ENCODE assay signal across 15 cellular contexts in genomic region chr11:46729110-46730027, GRCh38. TPM values are rescaled to one million over a fixed set of nuclear protein-coding genes. Genes with fewer than 3 reads are reported as not detected.
"Had no signal": no experiment of that assay in that cellular context is flagged by ENCODE, and none has a peak within 500 bp of the region (broad histone marks: within the 10 kb centered on the region; RNA-seq: fewer than 3 reads in every experiment).

No MANE protein-coding gene starts in this region.

- H3K4me1 Mint-ChIP-seq: activated B cell treated with CpG ODN at 0.5 μM for 24 hours; activated CD4-positive, alpha-beta T cell treated with anti-CD3 and anti-CD28 coated beads, Interleukin-2, amount 10 ng/mL, durations not matched to agents 24 days and 14 days; activated naive CD8-positive, alpha-beta T cell treated with anti-CD3 and anti-CD28 coated beads for 36 hours; naive B cell; stimulated activated effector memory CD8-positive, alpha-beta T cell treated with anti-CD3 and anti-CD28 coated beads, Interleukin-12 subunit alpha, Interleukin-12 subunit beta, amount 100 ng/mL, for 72 hours had no signal

- H3K4me3 Mint-ChIP-seq: activated B cell treated with CpG ODN at 0.5 μM for 24 hours; activated CD4-positive, alpha-beta T cell treated with anti-CD3 and anti-CD28 coated beads, Interleukin-2, amount 10 ng/mL, durations not matched to agents 24 days and 14 days; activated naive CD8-positive, alpha-beta T cell treated with anti-CD3 and anti-CD28 coated beads for 36 hours; stimulated activated effector memory CD8-positive, alpha-beta T cell treated with anti-CD3 and anti-CD28 coated beads, Interleukin-12 subunit alpha, Interleukin-12 subunit beta, amount 100 ng/mL, for 72 hours had no signal

- H3K27ac Mint-ChIP-seq: activated B cell treated with CpG ODN at 0.5 μM for 24 hours; activated CD4-positive, alpha-beta T cell treated with anti-CD3 and anti-CD28 coated beads, Interleukin-2, amount 10 ng/mL, durations not matched to agents 24 days and 14 days; activated naive CD8-positive, alpha-beta T cell treated with anti-CD3 and anti-CD28 coated beads for 36 hours; stimulated activated effector memory CD8-positive, alpha-beta T cell treated with anti-CD3 and anti-CD28 coated beads, Interleukin-12 subunit alpha, Interleukin-12 subunit beta, amount 100 ng/mL, for 72 hours had no signal

- H3K27me3 Mint-ChIP-seq: activated B cell treated with CpG ODN at 0.5 μM for 24 hours; activated CD4-positive, alpha-beta T cell treated with anti-CD3 and anti-CD28 coated beads, Interleukin-2, amount 10 ng/mL, durations not matched to agents 24 days and 14 days; activated naive CD8-positive, alpha-beta T cell treated with anti-CD3 and anti-CD28 coated beads for 36 hours; naive B cell had no signal

- H3K4me1 ChIP-seq: breast epithelium, tibial artery, vagina had no signal

- H3K36me3 ChIP-seq: breast epithelium, tibial artery, vagina had no signal

- H3K36me3 Mint-ChIP-seq: activated naive CD8-positive, alpha-beta T cell treated with anti-CD3 and anti-CD28 coated beads for 36 hours; naive B cell; stimulated activated effector memory CD8-positive, alpha-beta T cell treated with anti-CD3 and anti-CD28 coated beads, Interleukin-12 subunit alpha, Interleukin-12 subunit beta, amount 100 ng/mL, for 72 hours had no signal

- H3K9me3 ChIP-seq: breast epithelium, tibial artery, vagina had no signal

- H3K9me3 Mint-ChIP-seq: activated B cell treated with CpG ODN at 0.5 μM for 24 hours; activated CD4-positive, alpha-beta T cell treated with anti-CD3 and anti-CD28 coated beads, Interleukin-2, amount 10 ng/mL, durations not matched to agents 24 days and 14 days; activated naive CD8-positive, alpha-beta T cell treated with anti-CD3 and anti-CD28 coated beads for 36 hours; naive B cell; stimulated activated effector memory CD8-positive, alpha-beta T cell treated with anti-CD3 and anti-CD28 coated beads, Interleukin-12 subunit alpha, Interleukin-12 subunit beta, amount 100 ng/mL, for 72 hours had no signal

- H3K27ac ChIP-seq: breast epithelium, tibial artery, vagina had no signal

- ATAC-seq: stimulated activated effector memory CD8-positive, alpha-beta T cell treated with anti-CD3 and anti-CD28 coated beads, Interleukin-12 subunit alpha, Interleukin-12 subunit beta, amount 100 ng/mL, for 72 hours had no signal

- DNase-seq: activated B cell treated with CpG ODN at 0.5 μM for 24 hours; activated CD4-positive, alpha-beta T cell treated with anti-CD3 and anti-CD28 coated beads, Interleukin-2, amount 10 ng/mL, durations not matched to agents 24 days and 14 days; activated naive CD8-positive, alpha-beta T cell treated with anti-CD3 and anti-CD28 coated beads for 36 hours; activated T-cell treated with anti-CD3 and anti-CD28 coated beads for 4 hours; effector CD4-positive, alpha-beta T cell; hippocampal formation; naive B cell; small intestine; T-helper 1 cell; tibial artery had no signal

- H3K27me3 ChIP-seq: breast epithelium, tibial artery, vagina had no signal

- H3K4me3 ChIP-seq: breast epithelium, lung, tibial artery, vagina had no signal

RNA-seq across cellular contexts. Expression of gene F2, which starts 10.4 kb away (rescaled TPM):
- total RNA-seq: activated B cell treated with CpG ODN at 0.5 μM for 24 hours; activated naive CD8-positive, alpha-beta T cell treated with anti-CD3 and anti-CD28 coated beads for 36 hours; breast epithelium; endothelial cell of umbilical vein; vagina had no signal
